In the genomic region with DNA sequence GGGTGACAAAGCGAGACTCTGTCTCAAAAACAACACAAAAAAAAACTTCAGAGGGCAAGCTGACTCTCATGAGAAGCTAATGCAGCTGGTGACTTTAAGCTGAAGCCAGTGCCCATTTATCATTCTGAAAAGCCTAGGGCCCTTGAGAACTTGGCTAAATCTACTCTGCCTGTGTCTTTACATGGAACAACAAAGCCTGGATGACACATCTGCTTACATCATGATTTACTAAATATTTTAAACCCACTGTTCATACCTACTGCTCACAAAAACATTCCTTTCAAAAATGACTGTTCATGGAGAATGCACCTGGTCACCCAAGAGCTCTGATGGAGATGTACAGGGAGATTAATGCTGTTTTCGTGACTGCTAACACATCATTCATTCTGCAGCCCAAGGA, we compare ENCODE assay signal across 33 cellular contexts. TPM values are rescaled to one million over a fixed set of nuclear protein-coding genes. Genes with fewer than 3 reads are reported as not detected.
"Had no signal": no experiment of that assay in that cellular context is flagged by ENCODE, and none has a peak within 500 bp of the region (broad histone marks: within the 10 kb centered on the region; RNA-seq: fewer than 3 reads in every experiment).

No MANE protein-coding gene starts in this region.

- H3K36me3 Mint-ChIP-seq: activated naive CD4-positive, alpha-beta T cell treated with anti-CD3 and anti-CD28 coated beads, Interleukin-2, amount 50 U/mL, for 72 hours had no signal

- H3K4me1 Mint-ChIP-seq: activated CD4-positive, alpha-beta memory T cell treated with anti-CD3 and anti-CD28 coated beads, Interleukin-2, amount 10 ng/mL, durations not matched to agents 7 days and 5 days had no signal

- H3K9me3 Mint-ChIP-seq: activated B cell treated with CpG ODN at 0.5 μM for 24 hours; activated CD4-positive, alpha-beta memory T cell treated with anti-CD3 and anti-CD28 coated beads, Interleukin-2, amount 10 ng/mL, durations not matched to agents 7 days and 5 days; activated naive CD4-positive, alpha-beta T cell treated with anti-CD3 and anti-CD28 coated beads, Interleukin-2, amount 50 U/mL, for 72 hours; activated T-cell treated with anti-CD3 and anti-CD28 coated beads, Interleukin-2, amount 50 U/mL, for 24 hours; activated T-helper 2 cell treated with anti-CD3 and anti-CD28 coated beads, Interferon-gamma antibody, Interleukin-2, Interleukin-4, amounts not matched to agents 10 μg/mL and 5 μg/mL and 100 μg/mL, durations not matched to agents 14 hours and 24 hours and 36 hours had no signal

- H3K27me3 Mint-ChIP-seq: activated B cell treated with CpG ODN at 0.5 μM for 24 hours; activated CD4-positive, alpha-beta memory T cell treated with anti-CD3 and anti-CD28 coated beads, Interleukin-2, amount 10 ng/mL, durations not matched to agents 7 days and 5 days; activated T-cell treated with anti-CD3 and anti-CD28 coated beads, Interleukin-2, amount 50 U/mL, for 24 hours had no signal

- DNase-seq: activated B cell treated with CpG ODN at 0.5 μM for 24 hours; activated CD4-positive, alpha-beta memory T cell treated with anti-CD3 and anti-CD28 coated beads, Interleukin-2, amount 10 ng/mL, durations not matched to agents 7 days and 5 days; activated CD4-positive, alpha-beta T cell treated with anti-CD3 and anti-CD28 coated beads for 4 hours; activated CD4-positive, alpha-beta T cell treated with anti-CD3 and anti-CD28 coated beads, Interleukin-2, amount 50 U/mL, for 1 hour; activated CD4-positive, CD25-positive, alpha-beta regulatory T cell treated with anti-CD3 and anti-CD28 coated beads, Interleukin-2, amount 50 U/mL, for 72 hours; activated gamma-delta T cell; activated naive CD4-positive, alpha-beta T cell treated with Interleukin-2 at 50 U/mL for 16 hours; activated T-cell treated with anti-CD3 and anti-CD28 coated beads, Interleukin-2, amount 50 U/mL, for 24 hours; anterior cingulate cortex; brain microvascular endothelial cell; NCI-H1092 treated with DMSO at 0.1 percent for 48 hours; NCI-H146; NCI-H187; NCI-H2081; NCI-H2171 treated with DMSO at 0.1 percent for 48 hours; NCI-H2227 treated with DMSO at 0.1 percent for 48 hours; NCI-H446; NCI-H510A treated with DMSO at 0.1 percent for 48 hours; NCI-H526 treated with DMSO at 0.1 percent for 48 hours; NCI-H774; Right ventricle myocardium superior; SW 1271; T-helper 1 cell; T-helper 2 cell; T-helper 9 cell had no signal

- H3K27ac ChIP-seq: brain microvascular endothelial cell, RWPE1, VCaP had no signal

- FAIRE-seq: K562, RCC 7860 had no signal

- H3K27ac Mint-ChIP-seq: activated B cell treated with CpG ODN at 0.5 μM for 24 hours; activated CD4-positive, alpha-beta memory T cell treated with anti-CD3 and anti-CD28 coated beads, Interleukin-2, amount 10 ng/mL, durations not matched to agents 7 days and 5 days; activated naive CD4-positive, alpha-beta T cell treated with anti-CD3 and anti-CD28 coated beads, Interleukin-2, amount 50 U/mL, for 72 hours; activated T-cell treated with anti-CD3 and anti-CD28 coated beads, Interleukin-2, amount 50 U/mL, for 24 hours; activated T-helper 2 cell treated with anti-CD3 and anti-CD28 coated beads, Interferon-gamma antibody, Interleukin-2, Interleukin-4, amounts not matched to agents 10 μg/mL and 5 μg/mL and 100 μg/mL, durations not matched to agents 14 hours and 24 hours and 36 hours had no signal

- H3K4me3 Mint-ChIP-seq: activated B cell treated with CpG ODN at 0.5 μM for 24 hours; activated CD4-positive, alpha-beta memory T cell treated with anti-CD3 and anti-CD28 coated beads, Interleukin-2, amount 10 ng/mL, durations not matched to agents 7 days and 5 days; activated T-cell treated with anti-CD3 and anti-CD28 coated beads, Interleukin-2, amount 50 U/mL, for 24 hours had no signal

- H3K36me3 ChIP-seq: brain microvascular endothelial cell had no signal

- H3K27me3 ChIP-seq: brain microvascular endothelial cell had no signal

- ATAC-seq: activated naive CD4-positive, alpha-beta T cell treated with anti-CD3 and anti-CD28 coated beads, Interleukin-2, amount 50 U/mL, for 72 hours; K562 had no signal

- H3K4me3 ChIP-seq: K562 had no signal

RNA-seq across cellular contexts. Expression of a gene that starts 6.1 kb away (rescaled TPM):
- total RNA-seq: activated B cell treated with CpG ODN at 0.5 μM for 24 hours; activated CD4-positive, alpha-beta memory T cell treated with anti-CD3 and anti-CD28 coated beads, Interleukin-2, amount 10 ng/mL, durations not matched to agents 7 days and 5 days; activated CD8-positive, alpha-beta memory T cell treated with anti-CD3 and anti-CD28 coated beads for 36 hours; activated naive CD4-positive, alpha-beta T cell treated with anti-CD3 and anti-CD28 coated beads, Interleukin-2, amount 50 U/mL, for 72 hours; activated T-helper 2 cell treated with anti-CD3 and anti-CD28 coated beads, Interferon-gamma antibody, Interleukin-2, Interleukin-4, amounts not matched to agents 10 μg/mL and 5 μg/mL and 100 μg/mL, durations not matched to agents 14 hours and 24 hours and 36 hours; cardiac septum; Right ventricle myocardium superior had no signal

RNA-seq across cellular contexts. Expression of a gene that starts 54.1 kb away (rescaled TPM):
- total RNA-seq: K562 had no signal
- polyA plus RNA-seq: K562 had no signal
